In the genomic region with DNA sequence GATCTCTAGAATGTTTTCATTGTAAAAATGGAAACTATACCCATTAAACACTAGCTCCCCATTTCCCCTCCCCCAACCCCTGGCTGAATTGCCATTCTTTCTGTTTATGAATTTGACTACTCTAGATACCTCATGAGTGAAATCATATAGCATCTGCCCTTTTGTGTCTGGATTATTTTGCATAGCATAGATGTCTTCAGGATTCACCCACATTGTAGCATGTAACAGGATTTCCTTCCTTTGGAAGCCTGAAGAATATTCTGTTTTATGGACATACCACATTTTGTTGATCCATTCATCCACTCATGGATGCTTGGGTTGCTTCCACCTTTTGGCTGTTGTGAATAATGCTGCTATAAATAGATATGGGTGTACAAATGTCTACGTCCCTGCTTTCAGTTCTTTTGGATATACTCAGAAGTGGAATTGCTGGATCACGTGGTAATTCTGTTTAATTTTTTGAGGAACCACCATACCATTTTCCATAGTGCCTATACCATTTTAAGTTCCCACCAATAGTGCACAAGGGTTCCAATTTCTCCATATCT, we compare ENCODE assay signal across 24 cellular contexts.
"Had no signal": no experiment of that assay in that cellular context is flagged by ENCODE, and none has a peak within 500 bp of the region (broad histone marks: within the 10 kb centered on the region; RNA-seq: fewer than 3 reads in every experiment).

No MANE protein-coding gene starts in this region.

- H2AFZ ChIP-seq: parathyroid adenoma had no signal

- H3K4me1 ChIP-seq: colonic mucosa, lower lobe of right lung, parathyroid adenoma, right lobe of liver had no signal

- H3K79me2 ChIP-seq: parathyroid adenoma had no signal

- H3K27ac ChIP-seq: esophagus muscularis mucosa, heart right ventricle, lower lobe of right lung, neutrophil, parathyroid adenoma, right lobe of liver had no signal

- H3K4me2 ChIP-seq: smooth muscle cell had no signal

- H3K9ac ChIP-seq: parathyroid adenoma had no signal

- H3K27me3 ChIP-seq: colonic mucosa, esophagus muscularis mucosa, neutrophil, right lobe of liver, suprapubic skin had no signal

- DNase-seq: colonic mucosa; effector CD8-positive, alpha-beta T cell; endodermal cell; foreskin melanocyte; glutamatergic neuron; heart right ventricle; hippocampal formation; islet precursor cell; kidney glomerular epithelial cell; left ventricle myocardium superior; lower lobe of right lung; naive thymus-derived CD8-positive, alpha-beta T cell; right lobe of liver; stimulated activated CD4-positive, alpha-beta T cell treated with anti-CD3 and anti-CD28 coated beads, Interleukin-12 subunit alpha, Interleukin-12 subunit beta, amount 100 ng/mL, for 4 hours; stimulated activated CD4-positive, alpha-beta T cell treated with anti-CD3 and anti-CD28 coated beads, Interleukin-1b, Interleukin-23, amount 100 ng/mL, for 48 hours; stimulated activated CD4-positive, alpha-beta T cell treated with anti-CD3 and anti-CD28 coated beads, Interleukin-4, amount 100 ng/mL, for 1 hour; stimulated activated naive CD4-positive, alpha-beta T cell; stimulated activated naive CD8-positive, alpha-beta T cell treated with anti-CD3 and anti-CD28 coated beads, Interleukin-15, amount 100 ng/mL, for 72 hours; trophoblast cell had no signal

- H3K9me3 ChIP-seq: colonic mucosa, esophagus muscularis mucosa, lower lobe of right lung, right lobe of liver, suprapubic skin had no signal

- H3K36me3 ChIP-seq: colonic mucosa, esophagus muscularis mucosa, heart right ventricle, lower lobe of right lung, neutrophil, right lobe of liver, suprapubic skin had no signal

- H3K4me3 ChIP-seq: colonic mucosa, esophagus muscularis mucosa, heart right ventricle, lower lobe of right lung, right lobe of liver, smooth muscle cell, suprapubic skin had no signal

- ATAC-seq: heart right ventricle; left ventricle myocardium superior; lower lobe of right lung; naive thymus-derived CD8-positive, alpha-beta T cell; right lobe of liver; stimulated activated naive CD8-positive, alpha-beta T cell treated with anti-CD3 and anti-CD28 coated beads, Interleukin-15, amount 100 ng/mL, for 72 hours had no signal
